8 cellular contexts compared by ENCODE assay signal in the genomic region with DNA sequence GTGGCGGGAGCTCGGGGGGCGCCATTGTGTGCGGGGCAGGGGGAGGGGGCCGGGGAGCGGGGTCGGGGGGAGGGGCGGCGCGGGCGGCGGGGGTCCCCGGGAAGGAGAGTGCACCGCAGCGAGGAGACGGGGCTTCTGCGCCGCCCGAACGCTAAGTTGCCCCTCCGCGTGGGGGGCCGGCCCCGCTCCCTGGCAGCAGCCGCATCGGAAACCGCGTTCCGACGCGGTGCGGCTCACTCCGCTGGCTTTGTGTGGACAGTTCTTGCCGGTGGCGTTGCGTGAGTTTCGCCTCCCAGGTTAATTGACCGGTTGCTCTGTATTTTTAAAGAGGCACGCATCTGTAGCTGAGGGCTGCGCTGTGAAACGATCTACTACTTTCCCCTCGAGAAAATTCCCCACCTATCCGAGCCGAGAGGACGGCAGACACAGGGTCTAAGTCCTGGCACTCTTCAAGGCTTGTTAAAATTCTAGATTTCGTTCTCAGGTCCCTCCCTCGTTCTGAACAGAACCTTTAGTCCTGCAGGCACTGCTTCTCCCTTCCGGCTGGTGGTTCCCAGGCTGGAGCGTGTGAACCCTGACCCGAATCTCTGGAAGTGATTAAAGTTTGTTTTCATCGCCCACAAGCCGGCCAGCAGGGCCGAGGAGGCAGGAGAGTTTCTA. TPM values are rescaled to one million over a fixed set of nuclear protein-coding genes. Genes with fewer than 3 reads are reported as not detected.
DNase-seq lines count a peak whose midpoint lies in the region; ATAC-seq, FAIRE-seq and TF ChIP-seq lines count a peak whose summit lies in the region.

No MANE protein-coding gene starts in this region.

- H2AFZ ChIP-seq in H1 (ENCODE audit: low read length) = peak overlapping the region; percentile 95

- no peak overlapping the region for H3K56ac ChIP-seq in H1 (replicated peaks; ENCODE audit: insufficient read length, low read depth, low read length)

- DNase-seq in Caki2 (ENCODE audit: low read depth) (peak; percentile 26), MG63 (peak; percentile 48), H1 (ENCODE audit: low read depth in 1 of 2, low spot score in 2 of 2) (peak in 1 of 2 experiments; percentile 56), mucosa of gallbladder (ENCODE audit: low spot score) (peak; percentile 45), NCI-H446 treated with DMSO at 0.1 percent for 48 hours (lab: John Stamatoyannopoulos, UW) (no peak), superior temporal gyrus (ENCODE audit: extremely low spot score) (no peak)
- DNase-seq in stimulated activated CD4-positive, alpha-beta T cell treated with anti-CD3 and anti-CD28 coated beads, Interleukin-4, amount 100 ng/mL, for 4 hours = no peak

- H3K4me3 ChIP-seq in MG63 (peak overlapping the region; percentile 17; the same call in 1 of the 2 replicates), H1 (ENCODE audit: extremely low read depth in 1 of 4, insufficient read depth in 2 of 4, low read depth in 3 of 4, low read length in 4 of 4) (peak overlapping the region; percentile 70 to 90 (median 79))

- H4K91ac ChIP-seq in H1 (replicated peaks; ENCODE audit: insufficient read length, low read length) = no peak overlapping the region

- H3K79me2 ChIP-seq in H1 (ENCODE audit: control insufficient read depth in 1 of 2, insufficient read depth in 2 of 2, low read length in 2 of 2) = no peaks in the 10 kb centered on the region

- no peak for FAIRE-seq in H1 (lab: Jason Lieb, UNC)

- no peak overlapping the region for H3K23ac ChIP-seq in H1 (ENCODE audit: insufficient read length)

- H3K9ac ChIP-seq in H1 (replicated peaks in 1 of 4; ENCODE audit: extremely low read depth in 1 of 4, low read depth in 3 of 4, low read length in 3 of 4) = peak overlapping the region in 3 of 4 experiments; percentile 2 to 43 (median 9); a peak in 4 of 7 replicates

- TF ChIP-seq RAD21 in H1 (IDR thresholded peaks at IDR 0.05 in 1 of 2, conservative IDR thresholded peaks at IDR 0.05 in 1 of 2; ENCODE audit: low read depth in 2 of 2, low read length in 2 of 2) = no peak

- no peak overlapping the region for H2AK5ac ChIP-seq in H1 (ENCODE audit: low read depth, low read length)

- peak overlapping the region; percentile 92 to 98 for H3K4me2 ChIP-seq in H1 (ENCODE audit: insufficient read depth in 1 of 2, low read depth in 2 of 2, low read length in 2 of 2)

- H4K8ac ChIP-seq in H1 (ENCODE audit: extremely low read depth, insufficient read depth, low read length) = peak overlapping the region; percentile 47

- H3K14ac ChIP-seq in H1 (ENCODE audit: insufficient read length) = no peak overlapping the region

- H2BK15ac ChIP-seq in H1 (ENCODE audit: low read length) = no peak overlapping the region

- no peak overlapping the region for H2BK120ac ChIP-seq in H1 (replicated peaks; ENCODE audit: low read depth, low read length)

- peaks cover 0 to 3% (median 0%) of the 10 kb centered on the region in 4 experiments; a peak in 2 of 7 replicates for H3K4me1 ChIP-seq in H1 (replicated peaks in 1 of 4; ENCODE audit: control insufficient read depth in 3 of 4, insufficient read depth in 4 of 4, low read length in 3 of 4)

- no peak overlapping the region for H3K27ac ChIP-seq in H1 (ENCODE audit: low read depth, low read length)

- H4K5ac ChIP-seq in H1 (ENCODE audit: insufficient read length, low read depth, low read length) = no peak overlapping the region

- TF ChIP-seq CTCF in H1 (IDR thresholded peaks at IDR 0.05; ENCODE audit: control extremely low read depth in 1 of 3, insufficient read depth in 1 of 3, low read depth in 1 of 3, low read length in 3 of 3) = no peak

- TF ChIP-seq EP300 in H1 (IDR thresholded peaks at IDR 0.05; ENCODE audit: borderline replicate concordance in 1 of 2, low read depth in 2 of 2, low read length in 2 of 2) = no peak

- H4K20me1 ChIP-seq in H1 (replicated peaks in 1 of 2; ENCODE audit: control insufficient read depth in 1 of 2, insufficient read depth in 2 of 2, low read length in 2 of 2) = peaks cover 0 to 5% of the 10 kb centered on the region in 2 experiments

- no peak overlapping the region for H3K4ac ChIP-seq in H1 (replicated peaks; ENCODE audit: insufficient read length, low read depth, low read length)

- no peaks in the 10 kb centered on the region for H3K9me3 ChIP-seq in MG63
- no peaks in the 10 kb centered on the region; a peak in 1 of 4 replicates for H3K9me3 ChIP-seq in H1 (ENCODE audit: insufficient read depth in 2 of 2, low read depth in 1 of 2, low read length in 1 of 2)

- H2BK20ac ChIP-seq in H1 (ENCODE audit: low read length) = no peak overlapping the region

- H3K27me3 ChIP-seq in MG63 (peaks cover 33% of the 10 kb centered on the region), H1 (replicated peaks in 1 of 4; ENCODE audit: control insufficient read depth in 3 of 4, extremely low read depth in 1 of 4, insufficient read depth in 3 of 4, low read length in 3 of 4) (peaks cover 7 to 44% (median 29%) of the 10 kb centered on the region in 4 experiments)

- no peak for TF ChIP-seq POLR2A in H1 (IDR thresholded peaks at IDR 0.05; ENCODE audit: control extremely low read depth in 1 of 2, low read depth in 2 of 2, low read length in 2 of 2)

- H3K79me1 ChIP-seq in H1 (ENCODE audit: low read depth, low read length) = no peaks in the 10 kb centered on the region

- WGBS in H1 (ENCODE audit: extremely low coverage in 1 of 2, insufficient coverage in 1 of 2, insufficient read length in 1 of 2, insufficient replicate concordance in 2 of 2, low coverage in 1 of 2, low lambda C conversion rate in 2 of 2, missing lambda C conversion rate in 1 of 2), 2 experiments = 3% methylated on average over 16 of the region's 53 CpGs; no CpG with 5 or more reads in 1 of the 2 experiments

- POLR2A ChIA-PET in H1 (lab: Charles Lee; ENCODE audit: partially characterized antibody) = interaction anchor here (0.6 to 1.2 kb wide), 2 partner anchors 37 to 236 kb away, joined by 3 read pairs; no protein-coding TSS in a partner anchor

- in situ Hi-C loops in Caki2 (cut with HindIII; ENCODE audit: low pct_unique_long_range_greater_than_20kb, low sequenced_read_pairs) = no loop called here

- 0 out of 2 replicates have a peak overlapping the region, but pooled peaks have one; percentile 75 for H2BK12ac ChIP-seq in H1 (ENCODE audit: low read depth, low read length)

- CTCF ChIA-PET in H1 (lab: Charles Lee; ENCODE audit: partially characterized antibody) = interaction anchor here (0.6 to 1.4 kb wide), 5 partner anchors 45 to 221 kb away, joined by 3 to 6 read pairs (median 4); no protein-coding TSS in a partner anchor

- no peak overlapping the region; the same call in 1 of the 2 replicates for H3K18ac ChIP-seq in H1 (ENCODE audit: extremely low read depth, low read length)

- ATAC-seq in HG03108 (IDR thresholded peaks at IDR 0.05; ENCODE audit: unreplicated experiment) = no peak

- H3K36me3 ChIP-seq in MG63 (no peaks in the 10 kb centered on the region), H1 (ENCODE audit: control insufficient read depth in 2 of 4, insufficient read depth in 4 of 4, low read length in 3 of 4) (no peaks in the 10 kb centered on the region)

- H3K23me2 ChIP-seq in H1 (ENCODE audit: low read depth, low read length) = peaks cover 13% of the 10 kb centered on the region

- H2BK5ac ChIP-seq in H1 (ENCODE audit: low read depth, low read length) = no peak overlapping the region

TF ChIP-seq in H1, 55 proteins besides CTCF, POLR2A, EP300 and RAD21 (continues in another document):
- TF ChIP-seq SUZ12 (IDR thresholded peaks at IDR 0.05; ENCODE audit: low read length) (0 out of 2 replicates have a peak, but pooled peaks have one; percentile 32), TAF7 (optimal IDR thresholded peaks at IDR 0.05; ENCODE audit: borderline replicate concordance, low read depth, low read length) (no peak), JUND (IDR thresholded peaks at IDR 0.05; ENCODE audit: low read length) (no peak), ASH2L (IDR thresholded peaks at IDR 0.05; ENCODE audit: low read length) (peak; percentile 85), POU5F1 (IDR thresholded peaks at IDR 0.05; ENCODE audit: low read depth, low read length) (no peak), PHF8 (conservative IDR thresholded peaks at IDR 0.05; ENCODE audit: low read depth, low read length) (peak; percentile 17; the same call in 1 of the 2 replicates), TCF12 (IDR thresholded peaks at IDR 0.05; ENCODE audit: low read depth, low read length) (no peak), CBX5 (IDR thresholded peaks at IDR 0.05; ENCODE audit: low read depth, low read length) (no peak), CEBPB (IDR thresholded peaks at IDR 0.05; ENCODE audit: low read depth, low read length) (no peak), SP4 (IDR thresholded peaks at IDR 0.05; ENCODE audit: low read length) (no peak), TAF1 (IDR thresholded peaks at IDR 0.05; ENCODE audit: low read depth, low read length) (0 out of 2 replicates have a peak, but pooled peaks have one; percentile 1), FOSL1 (IDR thresholded peaks at IDR 0.05; ENCODE audit: insufficient read depth, low read depth, low read length) (no peak), RNF2 (IDR thresholded peaks at IDR 0.05; ENCODE audit: borderline replicate concordance, low read depth, low read length, missing control alignments, poor library complexity, severe bottlenecking) (peak; percentile 67), RBBP5 (IDR thresholded peaks at IDR 0.05; ENCODE audit: borderline replicate concordance, low read depth, low read length) (0 out of 2 replicates have a peak, but pooled peaks have one; percentile 62), EZH2 (IDR thresholded peaks at IDR 0.05; ENCODE audit: low read depth, low read length, severe bottlenecking) (peak; percentile 31), RXRA (IDR thresholded peaks at IDR 0.05; ENCODE audit: insufficient read depth, low read depth, low read length) (no peak), TEAD4 (IDR thresholded peaks at IDR 0.05; ENCODE audit: low read depth, low read length) (no peak), SIN3A (conservative IDR thresholded peaks at IDR 0.05 in 1 of 2, IDR thresholded peaks at IDR 0.05 in 1 of 2; ENCODE audit: low read depth in 1 of 2, low read length in 2 of 2) (0 out of 4 replicates have a peak, but pooled peaks of 1 of the 2 experiments have one; percentile 24)

RNA-seq across cellular contexts. Expression of a gene that starts 0.9 kb away (rescaled TPM):
- 7.6 and 19.6 TPM in 2 replicates for total RNA-seq in Caki2 (2014; rRNA removed; shearing (Covaris generic); ENCODE audit: low replicate concordance)
- total RNA-seq in MG63 (2014; rRNA removed; shearing (Covaris generic); ENCODE audit: low replicate concordance) = 9.7 and 11.4 TPM in 2 replicates
- total RNA-seq in H1 (2021; fragmentation: NEBNext Ultra II Directional; extraction: Animal tissue kit (Norgen Biotek cat#: 25700)) = 51.7 and 56.5 TPM in 2 replicates
- polyA plus RNA-seq in H1 (2011; rRNA removed) = 26.2 and 27.4 TPM in 2 replicates
- 22.9 TPM for polyA plus RNA-seq in H1 (2011; cell fraction: cytosol; rRNA removed)
- polyA plus RNA-seq in H1 (2011; cell fraction: nucleus; rRNA removed) = 72.3 TPM
- 31.1 to 36.7 TPM (median 35.3 TPM) in 4 replicates for polyA plus RNA-seq in H1 (2012, experiment 1 of 2)
- 8.2 TPM for polyA plus RNA-seq in H1 (2012, experiment 2 of 2)
- polyA plus RNA-seq in H1 (2013, experiment 1 of 2) = 27.7 TPM
- polyA plus RNA-seq in H1 (2013, experiment 2 of 2) = 26.2 TPM
- 38.5 and 39.6 TPM in 2 replicates for polyA minus RNA-seq in H1 (2011; rRNA and poly(A)+ RNA removed)
- polyA minus RNA-seq in H1 (2011; cell fraction: cytosol; rRNA and poly(A)+ RNA removed) = 28.9 TPM
- 89.1 TPM for polyA minus RNA-seq in H1 (2011; cell fraction: nucleus; rRNA and poly(A)+ RNA removed)
- 70.7 TPM for total RNA-seq in mucosa of gallbladder

Comparison
In these comparisons a context has a peak if more than half of its experiments do, and no peak if none do; other contexts are left out.
1. DNase-seq: peak in Caki2 (single experiment), MG63 (single experiment) and mucosa of gallbladder (single experiment); none in NCI-H446 treated with DMSO at 0.1 percent for 48 hours (single experiment), superior temporal gyrus (single experiment) and stimulated activated CD4-positive, alpha-beta T cell treated with anti-CD3 and anti-CD28 coated beads, Interleukin-4, amount 100 ng/mL, for 4 hours (0 of 2).